16 cellular contexts compared by ENCODE assay signal in genomic region chr5:72140711-72141110, GRCh38. TPM values are rescaled to one million over a fixed set of nuclear protein-coding genes. Genes with fewer than 3 reads are reported as not detected.
A peak's percentile ranks its signal among the peaks of the same experiment; 100 is the strongest.
DNase-seq lines count a peak whose midpoint lies in the region; ATAC-seq, FAIRE-seq and TF ChIP-seq lines count a peak whose summit lies in the region.
"Had no signal": no experiment of that assay in that cellular context is flagged by ENCODE, and none has a peak within 500 bp of the region (broad histone marks: within the 10 kb centered on the region; RNA-seq: fewer than 3 reads in every experiment).

No MANE protein-coding gene starts in this region.

- H4K20me1 ChIP-seq in IMR-90 (ENCODE audit: insufficient read depth, low read length) (no peaks in the 10 kb centered on the region), astrocyte (ENCODE audit: insufficient read depth, low read length) (peaks cover 15% of the 10 kb centered on the region)

- peak overlapping the region; percentile 90 for H3K18ac ChIP-seq in IMR-90 (ENCODE audit: low read depth, low read length)

- H3K27me3 ChIP-seq in IMR-90 (ENCODE audit: control insufficient read depth, insufficient read depth, low read length): no peaks in the 10 kb centered on the region
- no peaks in the 10 kb centered on the region for H3K27me3 ChIP-seq in astrocyte (ENCODE audit: insufficient read depth, low read length)
- H3K27me3 ChIP-seq: SJCRH30 had no signal

- in situ Hi-C loops in IMR-90 (cut with MboI; ENCODE audit: low sequenced_read_pairs): no loop called here

- POLR2A ChIA-PET in IMR-90 (lab: Charles Lee; ENCODE audit: unreplicated experiment): no interaction called here

- intact Hi-C loops in IMR-90 (cut with micrococcal nuclease): loop anchor here (2.0 kb wide), 1 partner anchor 168 kb away; no protein-coding TSS in a partner anchor

- H3K9ac ChIP-seq in IMR-90 (ENCODE audit: low read depth, low read length): peak overlapping the region; percentile 48; the same call in 1 of the 2 replicates
- peak overlapping the region; percentile 38 for H3K9ac ChIP-seq in astrocyte (ENCODE audit: low read length)

- H3K4me1 Mint-ChIP-seq in astrocyte (ENCODE audit: low read depth, unreplicated experiment) (peaks cover 72% of the 10 kb centered on the region), nephron progenitor cell (peaks cover 41% of the 10 kb centered on the region), type B pancreatic cell (ENCODE audit: unreplicated experiment) (peaks cover 45% of the 10 kb centered on the region)

- WGBS in IMR-90 (ENCODE audit: extremely low coverage in 2 of 2, insufficient read length in 1 of 2), 2 experiments: 67% methylated on average over 2 of the region's 7 CpGs; no CpG with 5 or more reads in 1 of the 2 experiments

- H4K5ac ChIP-seq in IMR-90 (ENCODE audit: low read depth, low read length): peak overlapping the region; percentile 97

- TF ChIP-seq RAD21 in IMR-90 (IDR thresholded peaks at IDR 0.05; ENCODE audit: low read length): no peak

- H4K8ac ChIP-seq in IMR-90 (ENCODE audit: low read depth in 2 of 2, low read length in 2 of 2): peak overlapping the region; percentile 82 to 93

- no peaks in the 10 kb centered on the region for H3K27me3 Mint-ChIP-seq in astrocyte (ENCODE audit: low read depth, unreplicated experiment)
- no peaks in the 10 kb centered on the region for H3K27me3 Mint-ChIP-seq in nephron progenitor cell (ENCODE audit: low read depth, poor library complexity)
- H3K27me3 Mint-ChIP-seq in type B pancreatic cell: no peaks in the 10 kb centered on the region

- TF ChIP-seq CTCF in IMR-90 (conservative IDR thresholded peaks at IDR 0.05; ENCODE audit: low read depth, low read length) (no peak), astrocyte (IDR thresholded peaks at IDR 0.05; ENCODE audit: insufficient read depth, low read depth, low read length) (no peak), nephron progenitor cell (IDR thresholded peaks at IDR 0.05) (no peak), type B pancreatic cell (conservative IDR thresholded peaks at IDR 0.05) (no peak)

- ATAC-seq in IMR-90 (ENCODE audit: low read depth): no peak
- ATAC-seq: activated T-cell treated with anti-CD3 and anti-CD28 coated beads, Interleukin-2, amount 50 U/mL, for 72 hours had no signal

- H3K27ac Mint-ChIP-seq in astrocyte (ENCODE audit: unreplicated experiment) (peak overlapping the region; percentile 77), nephron progenitor cell (peak overlapping the region; percentile 96), type B pancreatic cell (peak overlapping the region; percentile 80)
- H3K27ac Mint-ChIP-seq: activated T-cell treated with anti-CD3 and anti-CD28 coated beads, Interleukin-2, amount 50 U/mL, for 72 hours had no signal

- no TSS peak for BruUV-seq in IMR-90 (replicated peaks; lab: Mats Ljungman, UMichigan)

- peak overlapping the region; percentile 97 for H2BK5ac ChIP-seq in IMR-90 (ENCODE audit: low read depth, low read length, poor library complexity, severe bottlenecking)

- H2BK120ac ChIP-seq in IMR-90 (ENCODE audit: low read depth, low read length): peak overlapping the region; percentile 99

- H2AK9ac ChIP-seq in IMR-90 (replicated peaks; ENCODE audit: low read depth, low read length, poor library complexity): peak overlapping the region; percentile 56

- H2BK15ac ChIP-seq in IMR-90 (ENCODE audit: low read depth, low read length): peak overlapping the region; percentile 65; the same call in 2 of the 3 replicates

- CTCF ChIA-PET in IMR-90 (lab: Yijun Ruan, JAX): no interaction called here

- H3K9me1 ChIP-seq in IMR-90 (ENCODE audit: insufficient read depth, low read length): peaks cover 26% of the 10 kb centered on the region

- H3K4me1 ChIP-seq in IMR-90 (ENCODE audit: control insufficient read depth, insufficient read depth, low read length) (peaks cover 19% of the 10 kb centered on the region), astrocyte (ENCODE audit: insufficient read depth, low read length) (peaks cover 55% of the 10 kb centered on the region)

- H3K36me3 ChIP-seq in IMR-90 (ENCODE audit: control insufficient read depth, insufficient read depth, low read length) (peaks cover 4% of the 10 kb centered on the region), astrocyte (ENCODE audit: insufficient read depth, low read length) (peaks cover 14% of the 10 kb centered on the region)
- H3K36me3 ChIP-seq: SJCRH30 had no signal

- H3K9me3 Mint-ChIP-seq in astrocyte (ENCODE audit: unreplicated experiment) (no peaks in the 10 kb centered on the region), nephron progenitor cell (no peaks in the 10 kb centered on the region), type B pancreatic cell (no peaks in the 10 kb centered on the region)
- H3K9me3 Mint-ChIP-seq: activated T-cell treated with anti-CD3 and anti-CD28 coated beads, Interleukin-2, amount 50 U/mL, for 72 hours had no signal

- peak overlapping the region; percentile 100 for H3K4ac ChIP-seq in IMR-90 (ENCODE audit: low read depth, low read length)

- peak overlapping the region; percentile 97 for H2AK5ac ChIP-seq in IMR-90 (ENCODE audit: low read depth, low read length)

- peak overlapping the region; percentile 55 for H3K4me3 Mint-ChIP-seq in astrocyte (ENCODE audit: unreplicated experiment)
- no peak overlapping the region for H3K4me3 Mint-ChIP-seq in nephron progenitor cell
- H3K4me3 Mint-ChIP-seq in type B pancreatic cell: no peak overlapping the region
- H3K4me3 Mint-ChIP-seq: activated T-cell treated with anti-CD3 and anti-CD28 coated beads, Interleukin-2, amount 50 U/mL, for 72 hours had no signal

- H3K56ac ChIP-seq in IMR-90 (ENCODE audit: extremely low read depth, insufficient read depth, low read length): peak overlapping the region; percentile 74; the same call in 1 of the 2 replicates

- H3K9me3 ChIP-seq in IMR-90 (ENCODE audit: control insufficient read depth, insufficient read depth, low read length) (no peaks in the 10 kb centered on the region), astrocyte (ENCODE audit: insufficient read depth, low read depth, low read length) (no peaks in the 10 kb centered on the region)
- H3K9me3 ChIP-seq: SJCRH30 had no signal

- H3K4me3 ChIP-seq in IMR-90 (ENCODE audit: insufficient read depth, low read depth, low read length): no peak overlapping the region
- H3K4me3 ChIP-seq in astrocyte (ENCODE audit: insufficient read depth, low read depth, low read length): no peak overlapping the region
- H3K4me3 ChIP-seq: SJCRH30 had no signal

- DNase-seq in IMR-90 (no peak), astrocyte (ENCODE audit: low read depth) (no peak), nephron progenitor cell (no peak), type B pancreatic cell (ENCODE audit: extremely low spot score, unreplicated experiment) (no peak), activated T-cell treated with anti-CD3 and anti-CD28 coated beads for 4 hours (no peak), middle frontal gyrus (ENCODE audit: extremely low spot score, low spot score) (no peak)
- DNase-seq in activated CD8-positive, alpha-beta memory T cell treated with anti-CD3 and anti-CD28 coated beads, Interleukin-2, amount 50 U/mL, for 4 hours: no peak
- DNase-seq: activated CD4-positive, alpha-beta T cell treated with anti-CD3 and anti-CD28 coated beads, Interleukin-2, amount 50 U/mL, for 4 hours; activated T-cell treated with anti-CD3 and anti-CD28 coated beads, Interleukin-2, amount 50 U/mL, for 72 hours; Karpas-422; NCI-H1417 treated with DMSO at 0.1 percent for 48 hours; NCI-H2227 treated with DMSO at 0.1 percent for 48 hours; SJCRH30; stimulated activated naive CD4-positive, alpha-beta T cell treated with Interleukin-2 at 50 U/mL for 16 hours had no signal

- peak overlapping the region; percentile 98 for H3K14ac ChIP-seq in IMR-90 (replicated peaks; ENCODE audit: low read depth, low read length)

- H3K27ac ChIP-seq in IMR-90 (ENCODE audit: insufficient read depth, low read length) (peak overlapping the region; percentile 97), astrocyte (ENCODE audit: low read depth, low read length) (peak overlapping the region; percentile 87)
- H3K27ac ChIP-seq: C4-2B, SJCRH30 had no signal

- dilution Hi-C loops in IMR-90 (cut with HindIII; ENCODE audit: low sequenced_read_pairs, unreplicated experiment): no loop called here

- H3K79me1 ChIP-seq in IMR-90 (ENCODE audit: low read depth in 1 of 2, low read length in 2 of 2): peaks cover 32 to 73% of the 10 kb centered on the region in 2 experiments

- peak overlapping the region; percentile 97 for H3K23ac ChIP-seq in IMR-90 (ENCODE audit: low read depth, low read length)

- FAIRE-seq in astrocyte (lab: Jason Lieb, UNC): no peak
- FAIRE-seq: islet of Langerhans had no signal

- H3K4me2 ChIP-seq in IMR-90 (ENCODE audit: low read depth, low read length) (no peak overlapping the region), astrocyte (ENCODE audit: low read length) (peak overlapping the region; percentile 58)

- no peak overlapping the region for H2AFZ ChIP-seq in IMR-90 (replicated peaks; ENCODE audit: low read length, poor library complexity)
- H2AFZ ChIP-seq in astrocyte (ENCODE audit: low read depth, low read length): no peak overlapping the region

- H3K79me2 ChIP-seq in astrocyte (ENCODE audit: insufficient read depth, low read length): peaks cover 83% of the 10 kb centered on the region

- peak overlapping the region; percentile 98 for H2BK20ac ChIP-seq in IMR-90 (ENCODE audit: low read depth, low read length)

- TF ChIP-seq POLR2A in IMR-90 (IDR thresholded peaks at IDR 0.05; ENCODE audit: low read depth, low read length): no peak

- H3K36me3 Mint-ChIP-seq in astrocyte (ENCODE audit: low read depth, unreplicated experiment): peaks cover 32% of the 10 kb centered on the region
- H3K36me3 Mint-ChIP-seq in nephron progenitor cell (ENCODE audit: low read depth): peaks cover 45% of the 10 kb centered on the region
- H3K36me3 Mint-ChIP-seq in type B pancreatic cell: peaks cover 35% of the 10 kb centered on the region

- peak overlapping the region; percentile 95 for H4K91ac ChIP-seq in IMR-90 (ENCODE audit: insufficient read depth, low read depth, low read length)

TF ChIP-seq in IMR-90, 13 proteins besides CTCF, POLR2A, EP300 and RAD21 (continues in another document):
- TF ChIP-seq SMC3 (IDR thresholded peaks at IDR 0.05; ENCODE audit: low read depth, low read length) (no peak), MAZ (IDR thresholded peaks at IDR 0.05; ENCODE audit: borderline replicate concordance, low read depth, low read length) (no peak), RFX5 (IDR thresholded peaks at IDR 0.05; ENCODE audit: low read depth, low read length) (no peak), FOS (IDR thresholded peaks at IDR 0.05; ENCODE audit: low read depth, low read length) (no peak)

RNA-seq across cellular contexts. Expression of gene MAP1B, which starts 33.4 kb away (rescaled TPM):
- 183 and 212 TPM in 2 replicates for total RNA-seq in IMR-90 (2012; rRNA removed)
- polyA plus RNA-seq in IMR-90 (2012; rRNA removed): 38.8 and 41.1 TPM in 2 replicates
- 19.2 and 29.1 TPM in 2 replicates for polyA plus RNA-seq in IMR-90 (2012; cell fraction: cytosol; rRNA removed)
- 33.2 and 44.8 TPM in 2 replicates for polyA plus RNA-seq in IMR-90 (2012; cell fraction: nucleus; rRNA removed; ENCODE audit: low replicate concordance)
- 386 and 476 TPM in 2 replicates for total RNA-seq in astrocyte
- 66.2 and 124 TPM in 2 replicates for total RNA-seq in type B pancreatic cell (ENCODE audit: low replicate concordance)
